34 cellular contexts compared by ENCODE assay signal in genomic region chr6:100392423-100392822, GRCh38.
"Had no signal": no experiment of that assay in that cellular context is flagged by ENCODE, and none has a peak within 500 bp of the region (broad histone marks: within the 10 kb centered on the region; RNA-seq: fewer than 3 reads in every experiment).

No MANE protein-coding gene starts in this region.

- DNase-seq: Karpas-422, Kasumi-1, MG63, MM.1S, NCI-H1048, NCI-H1092, NCI-H1092 treated with DMSO at 0.1 percent for 48 hours, NCI-H1105, NCI-H1105 treated with DMSO at 0.1 percent for 48 hours, NCI-H1417, NCI-H1417 treated with DMSO at 0.1 percent for 48 hours, NCI-H1436, NCI-H1436 treated with DMSO at 0.1 percent for 48 hours, NCI-H146, NCI-H1694, NCI-H1694 treated with DMSO at 0.1 percent for 48 hours, NCI-H187, NCI-H187 treated with DMSO at 0.1 percent for 48 hours, NCI-H1930, NCI-H2029, NCI-H2029 treated with DMSO at 0.1 percent for 48 hours, NCI-H2081, NCI-H2081 treated with DMSO at 0.1 percent for 48 hours, NCI-H2107, NCI-H2171, NCI-H2171 treated with DMSO at 0.1 percent for 48 hours, NCI-H2227 treated with DMSO at 0.1 percent for 48 hours, NCI-H226, NCI-H345, NCI-H446, NCI-H446 treated with DMSO at 0.1 percent for 48 hours, NCI-H510A, NCI-H510A treated with DMSO at 0.1 percent for 48 hours, NCI-H524 had no signal
